ENCODE assay signal across 27 cellular contexts in the genomic region with DNA sequence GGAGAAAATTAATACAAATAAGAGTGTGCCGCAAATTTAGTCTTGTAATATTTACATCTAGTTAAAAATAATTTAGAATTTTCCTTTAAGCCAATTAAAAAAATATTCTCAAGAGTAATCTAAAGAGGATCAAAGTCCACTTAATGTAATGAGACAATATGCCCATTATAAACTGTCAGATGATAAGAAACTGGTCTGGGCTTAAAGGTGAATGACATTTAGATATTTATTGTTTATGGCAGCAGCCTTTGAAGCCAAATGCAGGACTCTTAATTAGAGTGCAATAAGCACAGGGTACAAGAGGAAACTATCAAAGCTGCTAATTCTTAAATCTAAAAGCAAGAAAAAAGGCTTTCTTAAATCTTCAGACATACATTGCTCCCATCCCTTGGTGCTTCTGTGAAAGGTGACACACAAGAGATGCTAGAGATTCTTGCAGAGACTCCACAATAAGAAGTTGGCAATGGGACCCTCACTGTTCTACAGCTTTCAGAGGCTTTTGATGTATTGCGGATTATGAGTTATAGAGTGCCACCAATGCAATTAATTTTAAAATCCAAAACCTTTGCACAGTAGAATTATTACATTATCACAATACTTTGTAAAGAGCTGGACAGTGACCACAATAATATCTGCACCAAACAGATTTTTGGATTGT.
"Had no signal": no experiment of that assay in that cellular context is flagged by ENCODE, and none has a peak within 500 bp of the region (broad histone marks: within the 10 kb centered on the region; RNA-seq: fewer than 3 reads in every experiment).

No MANE protein-coding gene starts in this region.

- H3K36me3 ChIP-seq: breast epithelium, cardiac muscle cell, colonic mucosa had no signal

- H3K4me1 ChIP-seq: ascending aorta, breast epithelium, colonic mucosa had no signal

- DNase-seq: activated CD4-positive, alpha-beta memory T cell treated with anti-CD3 and anti-CD28 coated beads, Interleukin-2, amount 10 ng/mL, durations not matched to agents 7 days and 5 days; activated CD4-positive, alpha-beta T cell treated with anti-CD3 and anti-CD28 coated beads for 36 hours; activated CD4-positive, alpha-beta T cell treated with anti-CD3 and anti-CD28 coated beads, Interleukin-2, amount 10 ng/mL, durations not matched to agents 7 days and 5 days; activated CD4-positive, alpha-beta T cell treated with anti-CD3 and anti-CD28 coated beads, Interleukin-2, amount 50 U/mL, for 4 hours; activated CD4-positive, CD25-positive, alpha-beta regulatory T cell; activated CD4-positive, CD25-positive, alpha-beta regulatory T cell treated with anti-CD3 and anti-CD28 coated beads, Interleukin-2, amount 50 U/mL, for 72 hours; activated CD8-positive, alpha-beta memory T cell treated with anti-CD3 and anti-CD28 coated beads, Interleukin-2, amount 50 U/mL, for 48 hours; activated gamma-delta T cell; activated naive CD4-positive, alpha-beta T cell; activated naive CD4-positive, alpha-beta T cell treated with anti-CD3 and anti-CD28 coated beads, Interleukin-2, amount 10 ng/mL, durations not matched to agents 7 days and 5 days; activated naive CD8-positive, alpha-beta T cell treated with anti-CD3 and anti-CD28 coated beads, Interleukin-2, amount 10 ng/mL, durations not matched to agents 7 days and 5 days; activated T-cell treated with anti-CD3 and anti-CD28 coated beads for 4 hours; activated T-cell treated with anti-CD3 and anti-CD28 coated beads, Interleukin-2, amount 50 U/mL, for 24 hours; activated T-cell treated with anti-CD3 and anti-CD28 coated beads, Interleukin-2, amount 50 U/mL, for 72 hours; central memory CD4-positive, alpha-beta T cell; cerebellar nuclear complex; colonic mucosa; effector memory CD4-positive, alpha-beta T cell; endodermal cell; foreskin fibroblast; SW 1271; T-cell; T-helper 17 cell; T1000 had no signal

- H3K27ac ChIP-seq: ascending aorta, breast epithelium, cardiac muscle cell, colonic mucosa had no signal

- H3K4me3 ChIP-seq: ascending aorta, breast epithelium, cardiac muscle cell, colonic mucosa had no signal

- H3K27me3 ChIP-seq: ascending aorta, breast epithelium, cardiac muscle cell, colonic mucosa had no signal

- H3K9me3 ChIP-seq: ascending aorta, colonic mucosa had no signal
